In genomic region chr21:38795475-38795874, GRCh38 we compare ENCODE assay signal across 18 cellular contexts.
"Had no signal": no experiment of that assay in that cellular context is flagged by ENCODE, and none has a peak within 500 bp of the region (broad histone marks: within the 10 kb centered on the region; RNA-seq: fewer than 3 reads in every experiment).

No MANE protein-coding gene starts in this region.

- H3K27ac ChIP-seq: adrenal gland, breast epithelium, gastroesophageal sphincter, heart left ventricle, neutrophil, pancreas, WERI-Rb-1 had no signal

- H3K9me3 Mint-ChIP-seq: memory B cell; naive thymus-derived CD8-positive, alpha-beta T cell had no signal

- DNase-seq: activated CD4-positive, alpha-beta T cell treated with anti-CD3 and anti-CD28 coated beads for 1 hour; activated gamma-delta T cell; adrenal gland; cortex of kidney; effector CD8-positive, alpha-beta T cell; heart left ventricle; left ventricle myocardium superior; naive thymus-derived CD8-positive, alpha-beta T cell; stimulated activated naive B cell treated with anti-CD40 and anti-IgM and Interleukin-4, amounts not matched to agents 10 μg/mL and 1 μg/mL and 100 μg/mL, for 72 hours; T-helper 2 cell; WERI-Rb-1 had no signal

- ATAC-seq: activated naive CD4-positive, alpha-beta T cell treated with anti-CD3 and anti-CD28 coated beads, Interleukin-2, amount 50 U/mL, for 72 hours; gastroesophageal sphincter; left ventricle myocardium superior; naive thymus-derived CD8-positive, alpha-beta T cell; sciatic nerve; stimulated activated naive B cell treated with anti-CD40 and anti-IgM and Interleukin-4, amounts not matched to agents 10 μg/mL and 1 μg/mL and 100 μg/mL, for 72 hours had no signal

- H3K4me1 Mint-ChIP-seq: memory B cell had no signal

- H3K36me3 ChIP-seq: adrenal gland, breast epithelium, gastroesophageal sphincter, heart left ventricle, neutrophil, pancreas, WERI-Rb-1 had no signal

- H3K4me3 Mint-ChIP-seq: memory B cell; naive thymus-derived CD8-positive, alpha-beta T cell; stimulated activated naive B cell treated with anti-CD40 and anti-IgM and Interleukin-4, amounts not matched to agents 10 μg/mL and 1 μg/mL and 100 μg/mL, for 72 hours had no signal

- H3K4me1 ChIP-seq: adrenal gland, breast epithelium, gastroesophageal sphincter had no signal

- H3K27ac Mint-ChIP-seq: activated naive CD4-positive, alpha-beta T cell treated with anti-CD3 and anti-CD28 coated beads, Interleukin-2, amount 50 U/mL, for 72 hours; memory B cell; stimulated activated naive B cell treated with anti-CD40 and anti-IgM and Interleukin-4, amounts not matched to agents 10 μg/mL and 1 μg/mL and 100 μg/mL, for 72 hours had no signal

- H3K4me3 ChIP-seq: adrenal gland, breast epithelium, gastroesophageal sphincter, heart left ventricle, pancreas had no signal

- H3K27me3 ChIP-seq: adrenal gland, breast epithelium, gastroesophageal sphincter, heart left ventricle, neutrophil had no signal

- H3K9me3 ChIP-seq: adrenal gland, breast epithelium, gastroesophageal sphincter, neutrophil, pancreas had no signal

- H3K36me3 Mint-ChIP-seq: activated naive CD4-positive, alpha-beta T cell treated with anti-CD3 and anti-CD28 coated beads, Interleukin-2, amount 50 U/mL, for 72 hours; memory B cell; naive thymus-derived CD8-positive, alpha-beta T cell; stimulated activated naive B cell treated with anti-CD40 and anti-IgM and Interleukin-4, amounts not matched to agents 10 μg/mL and 1 μg/mL and 100 μg/mL, for 72 hours had no signal
